In the genomic region with DNA sequence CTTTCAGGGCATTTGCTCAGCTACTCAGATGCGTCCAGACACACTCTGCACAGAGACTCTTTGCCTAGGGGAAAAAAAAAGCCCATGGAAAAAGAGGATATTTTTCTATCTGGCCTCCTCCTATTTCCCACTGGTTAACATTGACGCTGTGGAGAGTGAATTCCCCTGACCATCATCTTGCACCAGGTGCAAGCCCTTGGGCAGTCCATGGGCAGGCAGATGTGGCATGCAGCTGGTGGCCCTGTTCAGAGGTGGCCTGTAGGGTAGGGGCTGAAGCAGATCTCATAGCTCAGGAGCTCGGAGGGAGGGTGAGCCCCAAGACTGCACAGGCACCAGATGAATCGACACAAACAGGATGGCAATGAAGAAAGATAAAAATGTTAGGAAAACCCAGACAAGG, we compare ENCODE assay signal across 3 cellular contexts.
TF ChIP-seq lines count a peak whose summit lies in the region.

No MANE protein-coding gene starts in this region.

TF ChIP-seq in GM23338, 12 proteins besides CTCF, POLR2A, EP300 and RAD21 (continues in another document):
- TF ChIP-seq, protein P1, sequence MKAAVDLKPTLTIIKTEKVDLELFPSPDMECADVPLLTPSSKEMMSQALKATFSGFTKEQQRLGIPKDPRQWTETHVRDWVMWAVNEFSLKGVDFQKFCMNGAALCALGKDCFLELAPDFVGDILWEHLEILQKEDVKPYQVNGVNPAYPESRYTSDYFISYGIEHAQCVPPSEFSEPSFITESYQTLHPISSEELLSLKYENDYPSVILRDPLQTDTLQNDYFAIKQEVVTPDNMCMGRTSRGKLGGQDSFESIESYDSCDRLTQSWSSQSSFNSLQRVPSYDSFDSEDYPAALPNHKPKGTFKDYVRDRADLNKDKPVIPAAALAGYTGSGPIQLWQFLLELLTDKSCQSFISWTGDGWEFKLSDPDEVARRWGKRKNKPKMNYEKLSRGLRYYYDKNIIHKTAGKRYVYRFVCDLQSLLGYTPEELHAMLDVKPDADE (IDR thresholded peaks at IDR 0.05): no peak
- TF ChIP-seq, protein P2, sequence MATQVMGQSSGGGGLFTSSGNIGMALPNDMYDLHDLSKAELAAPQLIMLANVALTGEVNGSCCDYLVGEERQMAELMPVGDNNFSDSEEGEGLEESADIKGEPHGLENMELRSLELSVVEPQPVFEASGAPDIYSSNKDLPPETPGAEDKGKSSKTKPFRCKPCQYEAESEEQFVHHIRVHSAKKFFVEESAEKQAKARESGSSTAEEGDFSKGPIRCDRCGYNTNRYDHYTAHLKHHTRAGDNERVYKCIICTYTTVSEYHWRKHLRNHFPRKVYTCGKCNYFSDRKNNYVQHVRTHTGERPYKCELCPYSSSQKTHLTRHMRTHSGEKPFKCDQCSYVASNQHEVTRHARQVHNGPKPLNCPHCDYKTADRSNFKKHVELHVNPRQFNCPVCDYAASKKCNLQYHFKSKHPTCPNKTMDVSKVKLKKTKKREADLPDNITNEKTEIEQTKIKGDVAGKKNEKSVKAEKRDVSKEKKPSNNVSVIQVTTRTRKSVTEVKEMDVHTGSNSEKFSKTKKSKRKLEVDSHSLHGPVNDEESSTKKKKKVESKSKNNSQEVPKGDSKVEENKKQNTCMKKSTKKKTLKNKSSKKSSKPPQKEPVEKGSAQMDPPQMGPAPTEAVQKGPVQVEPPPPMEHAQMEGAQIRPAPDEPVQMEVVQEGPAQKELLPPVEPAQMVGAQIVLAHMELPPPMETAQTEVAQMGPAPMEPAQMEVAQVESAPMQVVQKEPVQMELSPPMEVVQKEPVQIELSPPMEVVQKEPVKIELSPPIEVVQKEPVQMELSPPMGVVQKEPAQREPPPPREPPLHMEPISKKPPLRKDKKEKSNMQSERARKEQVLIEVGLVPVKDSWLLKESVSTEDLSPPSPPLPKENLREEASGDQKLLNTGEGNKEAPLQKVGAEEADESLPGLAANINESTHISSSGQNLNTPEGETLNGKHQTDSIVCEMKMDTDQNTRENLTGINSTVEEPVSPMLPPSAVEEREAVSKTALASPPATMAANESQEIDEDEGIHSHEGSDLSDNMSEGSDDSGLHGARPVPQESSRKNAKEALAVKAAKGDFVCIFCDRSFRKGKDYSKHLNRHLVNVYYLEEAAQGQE (IDR thresholded peaks at IDR 0.05; ENCODE audit: unreplicated experiment): no peak

TF ChIP-seq in H1, 55 proteins besides CTCF, POLR2A, EP300 and RAD21:
- TF ChIP-seq JUND (IDR thresholded peaks at IDR 0.05; ENCODE audit: low read length): no peak
- no peak for TF ChIP-seq FOSL1 (IDR thresholded peaks at IDR 0.05; ENCODE audit: insufficient read depth, low read depth, low read length)
- no peak for TF ChIP-seq POU5F1 (IDR thresholded peaks at IDR 0.05; ENCODE audit: low read depth, low read length)

TF ChIP-seq in SK-N-SH, 30 proteins besides CTCF, POLR2A, EP300 and RAD21:
- TF ChIP-seq FOXJ3 (CRISPR knock-in tag; IDR thresholded peaks at IDR 0.05) (no peak), FOXM1 (IDR thresholded peaks at IDR 0.05; ENCODE audit: low read depth) (no peak)
- TF ChIP-seq, protein P3, sequence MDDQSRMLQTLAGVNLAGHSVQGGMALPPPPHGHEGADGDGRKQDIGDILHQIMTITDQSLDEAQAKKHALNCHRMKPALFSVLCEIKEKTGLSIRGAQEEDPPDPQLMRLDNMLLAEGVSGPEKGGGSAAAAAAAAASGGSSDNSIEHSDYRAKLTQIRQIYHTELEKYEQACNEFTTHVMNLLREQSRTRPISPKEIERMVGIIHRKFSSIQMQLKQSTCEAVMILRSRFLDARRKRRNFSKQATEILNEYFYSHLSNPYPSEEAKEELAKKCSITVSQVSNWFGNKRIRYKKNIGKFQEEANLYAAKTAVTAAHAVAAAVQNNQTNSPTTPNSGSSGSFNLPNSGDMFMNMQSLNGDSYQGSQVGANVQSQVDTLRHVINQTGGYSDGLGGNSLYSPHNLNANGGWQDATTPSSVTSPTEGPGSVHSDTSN (IDR thresholded peaks at IDR 0.05): no peak
- TF ChIP-seq, protein P4, sequence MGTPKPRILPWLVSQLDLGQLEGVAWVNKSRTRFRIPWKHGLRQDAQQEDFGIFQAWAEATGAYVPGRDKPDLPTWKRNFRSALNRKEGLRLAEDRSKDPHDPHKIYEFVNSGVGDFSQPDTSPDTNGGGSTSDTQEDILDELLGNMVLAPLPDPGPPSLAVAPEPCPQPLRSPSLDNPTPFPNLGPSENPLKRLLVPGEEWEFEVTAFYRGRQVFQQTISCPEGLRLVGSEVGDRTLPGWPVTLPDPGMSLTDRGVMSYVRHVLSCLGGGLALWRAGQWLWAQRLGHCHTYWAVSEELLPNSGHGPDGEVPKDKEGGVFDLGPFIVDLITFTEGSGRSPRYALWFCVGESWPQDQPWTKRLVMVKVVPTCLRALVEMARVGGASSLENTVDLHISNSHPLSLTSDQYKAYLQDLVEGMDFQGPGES (IDR thresholded peaks at IDR 0.05; ENCODE audit: low read depth, low read length): no peak
